ENCODE assay signal across 8 cellular contexts in genomic region chr2:27890146-27891062, GRCh38. TPM values are rescaled to one million over a fixed set of nuclear protein-coding genes. Genes with fewer than 3 reads are reported as not detected.
DNase-seq lines count a peak whose midpoint lies in the region; ATAC-seq and TF ChIP-seq lines count a peak whose summit lies in the region.

BABAM2 (plus strand) TSS chr2:27890729; CDS start chr2:27894557, 3,828 bp downstream.
RBKS (minus strand) TSS chr2:27890387; CDS start chr2:27890345, 42 bp downstream.

- H3K9ac ChIP-seq in rectal smooth muscle tissue (ENCODE audit: low read length): peak within 1 kb of the TSS; percentile 94

- WGBS in right cardiac atrium: under 1% methylated on average over 84 of the region's 84 CpGs

- H3K4me3 ChIP-seq in right cardiac atrium (ENCODE audit: low read length) (peak within 1 kb of the TSS; percentile 66), rectal smooth muscle tissue (ENCODE audit: low read length) (peak within 1 kb of the TSS; percentile 100), vagina (peak within 1 kb of the TSS; percentile 59 to 91)

- H3K27ac ChIP-seq in angular gyrus (ENCODE audit: low read depth, low read length) (peak within 1 kb of the TSS; percentile 95), right cardiac atrium (ENCODE audit: low read length) (peak within 1 kb of the TSS; percentile 95), rectal smooth muscle tissue (ENCODE audit: low read depth, low read length) (peak within 1 kb of the TSS; percentile 94), vagina (peak within 1 kb of the TSS; percentile 84)

- H3K9me3 ChIP-seq in T-helper 17 cell (ENCODE audit: control insufficient read depth, low read length, poor library complexity, severe bottlenecking): no peaks in the 10 kb centered on the region
- H3K9me3 ChIP-seq in right cardiac atrium (ENCODE audit: control insufficient read depth, low read length): no peaks in the 10 kb centered on the region
- H3K9me3 ChIP-seq in vagina: no peaks in the 10 kb centered on the region

- intact Hi-C loops in right cardiac atrium (cut with DNase I) (loop anchor here in 3 of 4 donors (2.0 to 10.0 kb wide), 3 partner anchors 500 to 504 kb away; partner anchors contain the start of gene FOSL2 (in 2 of the 3)), vagina (cut with DNase I) (loop anchor here (10.0 kb wide), 1 partner anchor 176 kb away; no protein-coding TSS in a partner anchor)

- peak in 1 of 2 donors; percentile 75 for TF ChIP-seq POLR2A in vagina (IDR thresholded peaks at IDR 0.05)

- peak in 1 of 3 experiments; percentile 5 for TF ChIP-seq CTCF in vagina (IDR thresholded peaks at IDR 0.05)

- H3K4me1 Mint-ChIP-seq in T-helper 17 cell: peaks cover 40% of the 10 kb centered on the region

- DNase-seq in NCI-H1694 (lab: John Stamatoyannopoulos, UW) (peak; percentile 45), T-helper 17 cell (peak; percentile 88 to 89 (median 89)), right cardiac atrium (peak; percentile 88 to 95 (median 95)), vagina (ENCODE audit: extremely low spot score in 2 of 2) (peak in 1 of 2 donors; percentile 92)

- H3K27me3 ChIP-seq in right cardiac atrium (ENCODE audit: control insufficient read depth, insufficient read depth) (no peaks in the 10 kb centered on the region), rectal smooth muscle tissue (ENCODE audit: control insufficient read depth, insufficient read depth, low read length) (no peaks in the 10 kb centered on the region), vagina (no peaks in the 10 kb centered on the region)

- H3K36me3 ChIP-seq in rectal smooth muscle tissue (ENCODE audit: control insufficient read depth, insufficient read depth, low read length) (no peaks in the 10 kb centered on the region), vagina (no peaks in the 10 kb centered on the region)

- peak within 1 kb of the TSS; percentile 98 for H3K27ac Mint-ChIP-seq in T-helper 17 cell

- H3K4me3 Mint-ChIP-seq in T-helper 17 cell: peak within 1 kb of the TSS; percentile 95

- H3K4me1 ChIP-seq in right cardiac atrium (ENCODE audit: control insufficient read depth, insufficient read depth, low read length) (no peaks in the 10 kb centered on the region), rectal smooth muscle tissue (ENCODE audit: control insufficient read depth, insufficient read depth, low read length) (peaks cover 4% of the 10 kb centered on the region), vagina (peaks cover 19% of the 10 kb centered on the region)

- H3K27me3 Mint-ChIP-seq in T-helper 17 cell: no peaks in the 10 kb centered on the region

- ATAC-seq in GM18498 (IDR thresholded peaks at IDR 0.05; ENCODE audit: unreplicated experiment): peak; percentile 78
- ATAC-seq in HG02938 (IDR thresholded peaks at IDR 0.05; ENCODE audit: unreplicated experiment): peak; percentile 67
- ATAC-seq in T-helper 17 cell: peak; percentile 82
- peak; percentile 98 for ATAC-seq in right cardiac atrium

- H3K36me3 Mint-ChIP-seq in T-helper 17 cell (ENCODE audit: low read depth): peaks cover 2% of the 10 kb centered on the region

RNA-seq across cellular contexts. Expression of gene BABAM2, which starts in this region (rescaled TPM):
- total RNA-seq in T-helper 17 cell (10 to 100 TPM; 44.8 to 46.0 TPM), right cardiac atrium (10 to 100 TPM; 63.8 to 65.2 (median 64.2) TPM), vagina (41.0 TPM)
- polyA plus RNA-seq in right cardiac atrium: 45.2 TPM

RNA-seq across cellular contexts. Expression of gene RBKS, which starts in this region (rescaled TPM):
- total RNA-seq in T-helper 17 cell: 1 to 10 TPM; 7.0 to 8.2 TPM
- 1 to 10 TPM; 1.4 to 3.9 (median 2.6) TPM for total RNA-seq in right cardiac atrium
- polyA plus RNA-seq in right cardiac atrium: 3.4 TPM
- 2.2 TPM for total RNA-seq in vagina
